ENCODE assay signal across 8 cellular contexts in the genomic region with DNA sequence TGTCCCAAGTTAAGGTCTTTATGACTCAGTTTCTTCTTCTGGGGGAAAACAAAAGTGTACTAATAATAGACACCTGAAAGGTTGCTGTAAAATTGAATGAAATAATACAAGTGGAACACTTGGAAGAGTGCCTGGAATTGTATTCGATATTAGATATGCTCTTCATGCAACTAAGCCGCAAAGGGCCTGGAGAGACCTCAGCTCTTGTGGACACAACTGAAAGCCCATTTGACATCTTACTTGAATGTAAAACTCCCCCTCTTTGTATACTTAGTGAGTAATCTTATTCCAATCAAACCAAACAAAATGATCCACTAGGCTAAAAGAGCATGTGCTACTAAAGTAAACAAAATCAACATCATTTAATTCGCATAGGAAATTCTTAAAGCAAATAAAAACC. TPM values are rescaled to one million over a fixed set of nuclear protein-coding genes. Genes with fewer than 3 reads are reported as not detected.
A peak's percentile ranks its signal among the peaks of the same experiment; 100 is the strongest.
DNase-seq lines count a peak whose midpoint lies in the region; ATAC-seq, FAIRE-seq and TF ChIP-seq lines count a peak whose summit lies in the region.

No MANE protein-coding gene starts in this region.

- H4K20me1 ChIP-seq in MM.1S (ENCODE audit: insufficient read depth, low read length) (no peaks in the 10 kb centered on the region), HepG2 (ENCODE audit: insufficient read depth, low read length) (no peaks in the 10 kb centered on the region)

- in situ Hi-C loops in HepG2 (cut with HindIII; ENCODE audit: extremely low pct_ligation_motif_present, low pct_unique_long_range_greater_than_20kb), result no loop called here

- ATAC-seq in GM18867 (IDR thresholded peaks at IDR 0.05; ENCODE audit: unreplicated experiment) (no peak), HG03039 (IDR thresholded peaks at IDR 0.05; ENCODE audit: unreplicated experiment) (no peak), HepG2 (no peak)

- TF ChIP-seq EP300 in HepG2 (IDR thresholded peaks at IDR 0.05; ENCODE audit: low read depth in 2 of 2, low read length in 2 of 2), result no peak
- TF ChIP-seq EP300 in HepG2 (CRISPR knock-in tag; IDR thresholded peaks at IDR 0.05; ENCODE audit: borderline replicate concordance), result no peak

- TF ChIP-seq POLR2A in HepG2 (IDR thresholded peaks at IDR 0.05; ENCODE audit: insufficient read depth in 1 of 2, low read depth in 2 of 2, low read length in 2 of 2), result no peak

- 29% methylated on average over 3 of the region's 3 CpGs for WGBS in HepG2 (ENCODE audit: low lambda C conversion rate)

- no peaks in the 10 kb centered on the region for H3K9me2 ChIP-seq in MM.1S (replicated peaks; ENCODE audit: insufficient read depth, low read length)

- H3K4me3 ChIP-seq in MM.1S (ENCODE audit: low read length) (peak overlapping the region; percentile 69), HepG2 (replicated peaks in 1 of 3; ENCODE audit: insufficient read depth in 1 of 3, low read depth in 2 of 3, low read length in 3 of 3) (no peak overlapping the region)

- no TSS peak for BruUV-seq in Calu3 (replicated peaks; lab: Mats Ljungman, UMichigan)
- BruUV-seq in MCF 10A (replicated peaks; lab: Mats Ljungman, UMichigan), result no TSS peak
- no TSS peak for BruUV-seq in HepG2 (replicated peaks; lab: Mats Ljungman, UMichigan)

- no peak for TF ChIP-seq RAD21 in HepG2 (CRISPR knock-in tag; IDR thresholded peaks at IDR 0.05)

- POLR2A ChIA-PET in MCF 10A (lab: Yijun Ruan, JAX) (no interaction called here), HepG2 (lab: Yijun Ruan, JAX) (no interaction called here)

- H3K4me1 Mint-ChIP-seq in Calu3 (ENCODE audit: low read depth, unreplicated experiment) (peaks cover 5% of the 10 kb centered on the region), MCF 10A (ENCODE audit: insufficient read depth, unreplicated experiment) (peaks cover 6% of the 10 kb centered on the region), nephron (peaks cover 12% of the 10 kb centered on the region)

- H3K4me3 Mint-ChIP-seq in Calu3 (ENCODE audit: low read depth, unreplicated experiment) (peak overlapping the region; percentile 93), MCF 10A (ENCODE audit: unreplicated experiment) (peak overlapping the region; percentile 81), nephron (peak overlapping the region; percentile 92 to 97 (median 94))

- H3K9ac ChIP-seq in MM.1S (ENCODE audit: low read length) (peak overlapping the region; percentile 18; the same call in 1 of the 2 replicates), HepG2 (ENCODE audit: insufficient read depth, low read depth, low read length) (no peak overlapping the region)

- H3K9me3 ChIP-seq in MM.1S (replicated peaks; ENCODE audit: insufficient read depth, low read length), result no peaks in the 10 kb centered on the region
- H3K9me3 ChIP-seq in HepG2 (ENCODE audit: low read length), result no peaks in the 10 kb centered on the region

- H3K9me3 Mint-ChIP-seq in Calu3 (ENCODE audit: low read depth, unreplicated experiment) (no peaks in the 10 kb centered on the region), MCF 10A (ENCODE audit: unreplicated experiment) (no peaks in the 10 kb centered on the region), nephron (no peaks in the 10 kb centered on the region)

- H3K79me2 ChIP-seq in MM.1S (ENCODE audit: low read length), result peaks cover 9% of the 10 kb centered on the region
- H3K79me2 ChIP-seq in HepG2 (ENCODE audit: insufficient read depth, low read length), result no peaks in the 10 kb centered on the region

- CTCF ChIA-PET in Calu3 (lab: Charles Lee) (no interaction called here), MCF 10A (lab: Yijun Ruan, JAX) (no interaction called here), HepG2 (lab: Yijun Ruan, JAX; ENCODE audit: low intra/inter-chr PET ratio, low total read pairs) (no interaction called here)

- H3K27ac Mint-ChIP-seq in Calu3 (ENCODE audit: unreplicated experiment) (peak overlapping the region; percentile 58), MCF 10A (ENCODE audit: low read depth, unreplicated experiment) (no peak overlapping the region), nephron (peak overlapping the region; percentile 50 to 83 (median 81))

- peak overlapping the region; percentile 71; the same call in 1 of the 2 replicates for H3K27ac ChIP-seq in MM.1S (ENCODE audit: low read length)
- no peak overlapping the region for H3K27ac ChIP-seq in HepG2 (ENCODE audit: extremely low read length, insufficient read depth, low read length)

- no peak for FAIRE-seq in HepG2 (lab: Jason Lieb, UNC)

- no peak for DNase-seq in Calu3
- DNase-seq in MM.1S, result no peak
- DNase-seq in MCF 10A (ENCODE audit: unreplicated experiment), result peak; percentile 17
- DNase-seq in putamen (ENCODE audit: low spot score), result no peak
- no peak for DNase-seq in HepG2 (ENCODE audit: low spot score)

- H2AFZ ChIP-seq in MM.1S (ENCODE audit: low read length), result peak overlapping the region; percentile 71
- H2AFZ ChIP-seq in HepG2 (ENCODE audit: low read length), result no peak overlapping the region

- H3K4me2 ChIP-seq in MM.1S (ENCODE audit: low read depth, low read length), result peak overlapping the region; percentile 51
- H3K4me2 ChIP-seq in HepG2 (ENCODE audit: low read depth, low read length), result no peak overlapping the region

- peaks cover 18% of the 10 kb centered on the region; the same call in 1 of the 2 replicates for H3F3A ChIP-seq in MM.1S (ENCODE audit: insufficient read depth, low read length)

- H3K36me3 Mint-ChIP-seq in Calu3 (ENCODE audit: insufficient read depth, unreplicated experiment) (peaks cover 15% of the 10 kb centered on the region), MCF 10A (ENCODE audit: insufficient read depth, unreplicated experiment) (no peaks in the 10 kb centered on the region), nephron (ENCODE audit: low read depth) (peaks cover 4% of the 10 kb centered on the region)

- H3K27me3 ChIP-seq in MM.1S (replicated peaks; ENCODE audit: insufficient read depth, low read length), result no peaks in the 10 kb centered on the region
- no peaks in the 10 kb centered on the region; a peak in 2 of 5 replicates for H3K27me3 ChIP-seq in HepG2 (ENCODE audit: control insufficient read depth in 1 of 2, insufficient read depth in 2 of 2, low read length in 2 of 2)

- H3K36me3 ChIP-seq in MM.1S (replicated peaks; ENCODE audit: insufficient read depth, low read length), result no peaks in the 10 kb centered on the region
- H3K36me3 ChIP-seq in HepG2 (replicated peaks in 1 of 2; ENCODE audit: control insufficient read depth in 1 of 2, insufficient read depth in 2 of 2, low read length in 2 of 2), result no peaks in the 10 kb centered on the region

- intact Hi-C loops in Calu3 (cut with micrococcal nuclease; ENCODE audit: unreplicated experiment) (no loop called here), MCF 10A (cut with micrococcal nuclease) (loop anchor here (10.0 kb wide), 1 partner anchor 822 kb away; a partner anchor contains a TSS), HepG2 (cut with micrococcal nuclease; ENCODE audit: unreplicated experiment) (no loop called here)

- peaks cover 10% of the 10 kb centered on the region; the same call in 1 of the 2 replicates for H3K4me1 ChIP-seq in MM.1S (ENCODE audit: low read length)
- H3K4me1 ChIP-seq in HepG2 (ENCODE audit: insufficient read depth, low read length), result no peaks in the 10 kb centered on the region

- TF ChIP-seq CTCF in Calu3 (IDR thresholded peaks at IDR 0.05; ENCODE audit: unreplicated experiment) (no peak), MM.1S (IDR thresholded peaks at IDR 0.05; ENCODE audit: low read length) (no peak), MCF 10A (IDR thresholded peaks at IDR 0.05; ENCODE audit: unreplicated experiment) (no peak), nephron (IDR thresholded peaks at IDR 0.05; ENCODE audit: unreplicated experiment in 3 of 3) (no peak), HepG2 (CRISPR knock-in tag; IDR thresholded peaks at IDR 0.05) (no peak)

- H3K27me3 Mint-ChIP-seq in Calu3 (ENCODE audit: unreplicated experiment) (peaks cover 13% of the 10 kb centered on the region), MCF 10A (ENCODE audit: insufficient read depth, unreplicated experiment) (no peaks in the 10 kb centered on the region), nephron (ENCODE audit: low read depth) (peaks cover 3% of the 10 kb centered on the region)

RNA-seq across cellular contexts. Expression of a gene that starts 0.5 kb away (rescaled TPM):
- total RNA-seq in Calu3 (2022) (9.4 and 10.3 TPM in 2 replicates), MCF 10A (2022) (13.2 and 14.2 TPM in 2 replicates), HepG2 (2016; rRNA removed; fragmentation: Illumina TruSeq; extraction: Trizol) (not detected in 2 replicates)
- total RNA-seq in HepG2 (2016; cell fraction: cytosol; rRNA removed; fragmentation: Illumina TruSeq; extraction: Trizol; ENCODE audit: low read depth), result not detected in 2 replicates
- total RNA-seq in HepG2 (2016; cell fraction: insoluble cytoplasmic fraction; rRNA removed; fragmentation: Illumina TruSeq; extraction: Trizol), result not detected in 2 replicates
- not detected in 2 replicates for total RNA-seq in HepG2 (2016; cell fraction: membrane; rRNA removed; fragmentation: Illumina TruSeq; extraction: Trizol)
- not detected in 2 replicates for total RNA-seq in HepG2 (2016; cell fraction: nucleus; rRNA removed; fragmentation: Illumina TruSeq; extraction: Trizol)
- polyA plus RNA-seq in HepG2 (2011; rRNA removed), result not detected in 2 replicates
- not detected in 2 replicates for polyA plus RNA-seq in HepG2 (2011; cell fraction: cytosol; rRNA removed)
- polyA plus RNA-seq in HepG2 (2011; cell fraction: nucleus; rRNA removed), result not detected in 2 replicates
- not detected in 2 replicates for polyA plus RNA-seq in HepG2 (2012)
- polyA plus RNA-seq in HepG2 (2016; cell fraction: cytosol; fragmentation: Illumina TruSeq; extraction: Trizol; ENCODE audit: low read depth), result not detected in 2 replicates
- not detected in 2 replicates for polyA plus RNA-seq in HepG2 (2016; cell fraction: insoluble cytoplasmic fraction; fragmentation: Illumina TruSeq; extraction: Trizol; ENCODE audit: low read depth)
- not detected in 2 replicates for polyA plus RNA-seq in HepG2 (2016; cell fraction: membrane; fragmentation: Illumina TruSeq; extraction: Trizol; ENCODE audit: low read depth)
- polyA plus RNA-seq in HepG2 (2016; cell fraction: nucleus; fragmentation: Illumina TruSeq; extraction: Trizol; ENCODE audit: insufficient read depth, low read depth), result not detected in 2 replicates
- polyA minus RNA-seq in HepG2 (2011; rRNA and poly(A)+ RNA removed; ENCODE audit: low replicate concordance), result not detected in 2 replicates
- not detected in 2 replicates for polyA minus RNA-seq in HepG2 (2011; cell fraction: cytosol; rRNA and poly(A)+ RNA removed)
- polyA minus RNA-seq in HepG2 (2011; cell fraction: nucleus; rRNA and poly(A)+ RNA removed), result not detected in 2 replicates

Comparison
In these comparisons a context has a peak if more than half of its experiments do, and no peak if none do; other contexts are left out.
1. RNA of a gene that starts 0.5 kb away (total RNA-seq): 13.2 to 14.2 TPM in MCF 10A and 9.4 to 10.3 TPM in Calu3; not detected in HepG2; every median in the first group is over 10 times any median in the second.
2. Peak in every context shown above with its lines, with median percentiles within 50 percentile points of each other: H3K4me3 Mint-ChIP-seq.